In genomic region chr1:244502630-244503029, GRCh38 we compare ENCODE assay signal across 19 cellular contexts.
"Had no signal": no experiment of that assay in that cellular context is flagged by ENCODE, and none has a peak within 500 bp of the region (broad histone marks: within the 10 kb centered on the region; RNA-seq: fewer than 3 reads in every experiment).

No MANE protein-coding gene starts in this region.

- H3K27ac ChIP-seq: coronary artery, hepatocyte, ovary, tibial artery, upper lobe of left lung, uterus had no signal

- ATAC-seq: left lobe of liver; mucosa of descending colon; naive thymus-derived CD8-positive, alpha-beta T cell; right cardiac atrium had no signal

- H3K4me1 ChIP-seq: tibial artery, upper lobe of left lung, uterus had no signal

- H3K4me3 ChIP-seq: coronary artery, hepatocyte, mucosa of descending colon, ovary, tibial artery, upper lobe of left lung, uterus had no signal

- H3K27ac Mint-ChIP-seq: naive thymus-derived CD8-positive, alpha-beta T cell had no signal

- H3K27me3 ChIP-seq: hepatocyte, ovary, tibial artery, upper lobe of left lung, uterus had no signal

- DNase-seq: effector CD8-positive, alpha-beta T cell; foreskin melanocyte; head of caudate nucleus; islet precursor cell; mammary epithelial cell; mucosa of descending colon; naive thymus-derived CD8-positive, alpha-beta T cell; nucleus accumbens; ovary; right cardiac atrium; small intestine; stimulated activated CD4-positive, alpha-beta T cell treated with anti-CD3 and anti-CD28 coated beads, Interleukin-12 subunit alpha, Interleukin-12 subunit beta, amount 100 ng/mL, for 4 hours; stimulated activated naive CD4-positive, alpha-beta T cell; tibial artery; upper lobe of left lung; uterus had no signal

- H3K79me2 ChIP-seq: hepatocyte had no signal

- H3K36me3 ChIP-seq: ovary, tibial artery, upper lobe of left lung, uterus had no signal

- H3K4me2 ChIP-seq: hepatocyte had no signal
